ENCODE assay signal across 27 cellular contexts in the genomic region with DNA sequence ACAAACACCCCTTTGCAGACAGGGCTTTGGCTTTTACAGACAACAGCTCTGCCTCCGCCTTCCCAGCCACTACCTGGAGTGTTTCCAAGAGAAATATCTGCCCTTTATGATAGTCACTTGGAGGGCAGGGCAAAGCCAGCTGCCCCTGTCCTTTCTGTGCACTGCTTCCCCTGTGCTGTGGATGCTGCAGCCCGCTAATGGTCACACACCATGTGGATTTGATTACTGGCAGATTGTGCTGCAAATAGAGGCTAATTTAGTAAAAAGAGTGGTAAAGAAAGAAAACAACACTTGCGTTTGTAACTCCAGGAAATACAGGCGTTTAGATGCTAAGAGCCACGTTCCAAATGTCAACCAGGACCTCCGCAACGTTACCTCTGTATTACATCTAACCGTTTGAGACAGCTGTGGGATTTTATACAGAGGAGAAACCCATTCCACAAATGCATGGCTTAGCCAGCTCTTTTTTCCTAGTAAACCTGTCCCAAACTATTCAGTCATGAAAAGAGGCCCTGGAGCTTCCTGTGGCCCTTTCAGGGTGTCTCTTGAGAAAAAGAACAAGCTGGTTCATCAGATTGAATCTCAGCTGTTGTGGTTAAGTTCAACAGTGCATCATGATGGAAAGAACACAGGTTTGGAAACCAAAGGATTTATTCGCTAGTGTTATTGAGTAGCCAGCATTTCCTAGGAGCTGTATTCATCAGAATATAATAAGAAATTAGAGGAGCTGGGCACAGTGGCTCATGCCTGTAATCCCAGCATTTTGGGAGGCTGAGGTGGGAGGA. TPM values are rescaled to one million over a fixed set of nuclear protein-coding genes. Genes with fewer than 3 reads are reported as not detected.
DNase-seq lines count a peak whose midpoint lies in the region; ATAC-seq, FAIRE-seq and TF ChIP-seq lines count a peak whose summit lies in the region.
"Had no signal": no experiment of that assay in that cellular context is flagged by ENCODE, and none has a peak within 500 bp of the region (broad histone marks: within the 10 kb centered on the region; RNA-seq: fewer than 3 reads in every experiment).

No MANE protein-coding gene starts in this region.

- in situ Hi-C loops in HepG2 (cut with HindIII; ENCODE audit: extremely low pct_ligation_motif_present, low pct_unique_long_range_greater_than_20kb) = no loop called here

- no peaks in the 10 kb centered on the region for H3K79me2 ChIP-seq in HepG2 (ENCODE audit: insufficient read depth, low read length)

- H3K9me3 ChIP-seq in liver (ENCODE audit: control insufficient read depth in 4 of 4, low read length in 3 of 4) (no peaks in the 10 kb centered on the region), HepG2 (ENCODE audit: low read length) (no peaks in the 10 kb centered on the region), T-helper 17 cell (ENCODE audit: control insufficient read depth, low read length, poor library complexity, severe bottlenecking) (no peaks in the 10 kb centered on the region), right cardiac atrium (ENCODE audit: control insufficient read depth, low read length) (no peaks in the 10 kb centered on the region)

- no peak overlapping the region for H3K9ac ChIP-seq in liver (ENCODE audit: low read depth in 1 of 2, low read length in 2 of 2)
- no peak overlapping the region for H3K9ac ChIP-seq in HepG2 (ENCODE audit: insufficient read depth, low read depth, low read length)

- H3K4me1 Mint-ChIP-seq in T-helper 17 cell = peaks cover 2% of the 10 kb centered on the region
- peaks cover 3% of the 10 kb centered on the region for H3K4me1 Mint-ChIP-seq in T-helper 2 cell treated with Interferon-gamma antibody and Interleukin-4, amounts not matched to agents 5 μg/mL and 100 μg/mL, for 36 hours (ENCODE audit: low read depth)
- H3K4me1 Mint-ChIP-seq: CD4-positive, alpha-beta memory T cell; memory B cell; neural crest cell had no signal

- H3K36me3 Mint-ChIP-seq in T-helper 17 cell (ENCODE audit: low read depth) = peaks cover 2% of the 10 kb centered on the region
- H3K36me3 Mint-ChIP-seq in T-helper 2 cell treated with Interferon-gamma antibody and Interleukin-4, amounts not matched to agents 5 μg/mL and 100 μg/mL, for 36 hours (ENCODE audit: low read depth) = no peaks in the 10 kb centered on the region
- H3K36me3 Mint-ChIP-seq: memory B cell had no signal

- TF ChIP-seq EP300 in HepG2 (IDR thresholded peaks at IDR 0.05; ENCODE audit: low read depth in 2 of 2, low read length in 2 of 2) = no peak
- TF ChIP-seq EP300 in HepG2 (CRISPR knock-in tag; IDR thresholded peaks at IDR 0.05; ENCODE audit: borderline replicate concordance) = no peak

- no peak for FAIRE-seq in HepG2 (lab: Jason Lieb, UNC)
- FAIRE-seq: colon had no signal

- BruUV-seq in HepG2 (replicated peaks; lab: Mats Ljungman, UMichigan) = no TSS peak

- H3K27me3 Mint-ChIP-seq in T-helper 17 cell = no peaks in the 10 kb centered on the region
- no peaks in the 10 kb centered on the region for H3K27me3 Mint-ChIP-seq in T-helper 2 cell treated with Interferon-gamma antibody and Interleukin-4, amounts not matched to agents 5 μg/mL and 100 μg/mL, for 36 hours (ENCODE audit: low read depth)
- H3K27me3 Mint-ChIP-seq: activated CD4-positive, alpha-beta memory T cell treated with anti-CD3 and anti-CD28 coated beads, Interleukin-2, amount 10 ng/mL, durations not matched to agents 7 days and 5 days; activated T-cell treated with anti-CD3 and anti-CD28 coated beads, Interleukin-2, amount 50 U/mL, for 24 hours; CD4-positive, alpha-beta memory T cell had no signal

- no peak for ATAC-seq in HepG2
- ATAC-seq in T-helper 17 cell = no peak
- ATAC-seq in right cardiac atrium = peak; percentile 36 to 74
- ATAC-seq in GM18517 (IDR thresholded peaks at IDR 0.05; ENCODE audit: unreplicated experiment) = no peak

- DNase-seq in HepG2 (ENCODE audit: low spot score) = no peak
- no peak for DNase-seq in T-helper 17 cell
- no peak for DNase-seq in right cardiac atrium
- no peak for DNase-seq in NCI-H526 (lab: John Stamatoyannopoulos, UW)
- no peak for DNase-seq in T-helper 2 cell treated with Interferon-gamma antibody and Interleukin-4, amounts not matched to agents 5 μg/mL and 100 μg/mL, for 36 hours (ENCODE audit: low spot score)
- DNase-seq in stimulated activated CD4-positive, alpha-beta T cell treated with anti-CD3 and anti-CD28 coated beads, Interleukin-1b, Interleukin-23, amount 100 ng/mL, for 48 hours = no peak
- DNase-seq: ACHN; activated CD4-positive, alpha-beta memory T cell treated with anti-CD3 and anti-CD28 coated beads, Interleukin-2, amount 10 ng/mL, durations not matched to agents 7 days and 5 days; activated naive CD4-positive, alpha-beta T cell treated with anti-CD3 and anti-CD28 coated beads, Interleukin-2, amount 50 U/mL, for 16 hours; activated T-cell treated with anti-CD3 and anti-CD28 coated beads, Interleukin-2, amount 50 U/mL, for 24 hours; CD4-positive, alpha-beta memory T cell; DMS79 treated with DMSO at 0.1 percent for 48 hours; HFFc6; hippocampal formation; IMR-90; islet precursor cell; NCI-H1694; NCI-H446; RPMI8226; T-helper 1 cell had no signal

- H3K36me3 ChIP-seq in liver (ENCODE audit: control insufficient read depth in 4 of 4, insufficient read depth in 3 of 4, low read depth in 1 of 4, low read length in 3 of 4) (no peaks in the 10 kb centered on the region), HepG2 (replicated peaks in 1 of 2; ENCODE audit: control insufficient read depth in 1 of 2, insufficient read depth in 2 of 2, low read length in 2 of 2) (peaks cover 0 to 3% of the 10 kb centered on the region in 2 experiments; a peak in 1 of 5 replicates)

- POLR2A ChIA-PET in HepG2 (lab: Yijun Ruan, JAX) = no interaction called here

- peak overlapping the region; percentile 81 for H3K27ac Mint-ChIP-seq in T-helper 17 cell
- no peak overlapping the region for H3K27ac Mint-ChIP-seq in T-helper 2 cell treated with Interferon-gamma antibody and Interleukin-4, amounts not matched to agents 5 μg/mL and 100 μg/mL, for 36 hours
- H3K27ac Mint-ChIP-seq: activated CD4-positive, alpha-beta memory T cell treated with anti-CD3 and anti-CD28 coated beads, Interleukin-2, amount 10 ng/mL, durations not matched to agents 7 days and 5 days; activated T-cell treated with anti-CD3 and anti-CD28 coated beads, Interleukin-2, amount 50 U/mL, for 24 hours; HFFc6; memory B cell had no signal

- intact Hi-C loops in HepG2 (cut with micrococcal nuclease; ENCODE audit: unreplicated experiment) (no loop called here), right cardiac atrium (cut with DNase I) (no loop called here)

- TF ChIP-seq RAD21 in liver (IDR thresholded peaks at IDR 0.05) = no peak
- TF ChIP-seq RAD21 in HepG2 (CRISPR knock-in tag; IDR thresholded peaks at IDR 0.05) = no peak

- H3K4me2 ChIP-seq in HepG2 (ENCODE audit: low read depth, low read length) = no peak overlapping the region

- no peaks in the 10 kb centered on the region for H4K20me1 ChIP-seq in HepG2 (ENCODE audit: insufficient read depth, low read length)

- no peak overlapping the region for H3K4me3 ChIP-seq in liver (ENCODE audit: low read depth in 1 of 3, low read length in 3 of 3)
- no peak overlapping the region for H3K4me3 ChIP-seq in HepG2 (replicated peaks in 1 of 3; ENCODE audit: insufficient read depth in 1 of 3, low read depth in 2 of 3, low read length in 3 of 3)
- no peak overlapping the region for H3K4me3 ChIP-seq in right cardiac atrium (ENCODE audit: low read length)

- TF ChIP-seq CTCF in liver (IDR thresholded peaks at IDR 0.05; ENCODE audit: low read depth, low read length, missing input control) = no peak
- no peak for TF ChIP-seq CTCF in HepG2 (CRISPR knock-in tag; IDR thresholded peaks at IDR 0.05)

- TF ChIP-seq POLR2A in HepG2 (IDR thresholded peaks at IDR 0.05; ENCODE audit: insufficient read depth in 1 of 2, low read depth in 2 of 2, low read length in 2 of 2) = no peak

- H3K4me3 Mint-ChIP-seq in T-helper 17 cell = no peak overlapping the region
- H3K4me3 Mint-ChIP-seq in T-helper 2 cell treated with Interferon-gamma antibody and Interleukin-4, amounts not matched to agents 5 μg/mL and 100 μg/mL, for 36 hours = no peak overlapping the region
- H3K4me3 Mint-ChIP-seq: activated CD4-positive, alpha-beta memory T cell treated with anti-CD3 and anti-CD28 coated beads, Interleukin-2, amount 10 ng/mL, durations not matched to agents 7 days and 5 days; activated T-cell treated with anti-CD3 and anti-CD28 coated beads, Interleukin-2, amount 50 U/mL, for 24 hours; CD4-positive, alpha-beta memory T cell; HFFc6; memory B cell; neural crest cell had no signal

- no peaks in the 10 kb centered on the region for H3K9me3 Mint-ChIP-seq in T-helper 2 cell treated with Interferon-gamma antibody and Interleukin-4, amounts not matched to agents 5 μg/mL and 100 μg/mL, for 36 hours
- H3K9me3 Mint-ChIP-seq: activated CD4-positive, alpha-beta memory T cell treated with anti-CD3 and anti-CD28 coated beads, Interleukin-2, amount 10 ng/mL, durations not matched to agents 7 days and 5 days; activated T-cell treated with anti-CD3 and anti-CD28 coated beads, Interleukin-2, amount 50 U/mL, for 24 hours; CD4-positive, alpha-beta memory T cell; HFFc6; memory B cell; neural crest cell had no signal

- CTCF ChIA-PET in HepG2 (lab: Yijun Ruan, JAX; ENCODE audit: low intra/inter-chr PET ratio, low total read pairs) = no interaction called here

- H3K4me1 ChIP-seq in liver (ENCODE audit: control insufficient read depth in 4 of 4, insufficient read depth in 4 of 4, low read length in 3 of 4) (peaks cover 2 to 34% (median 20%) of the 10 kb centered on the region in 4 donors), HepG2 (ENCODE audit: insufficient read depth, low read length) (no peaks in the 10 kb centered on the region), right cardiac atrium (ENCODE audit: control insufficient read depth, insufficient read depth, low read length) (no peaks in the 10 kb centered on the region)

- no peaks in the 10 kb centered on the region for H3K27me3 ChIP-seq in liver (ENCODE audit: control insufficient read depth in 4 of 4, insufficient read depth in 4 of 4, low read length in 3 of 4)
- H3K27me3 ChIP-seq in HepG2 (ENCODE audit: control insufficient read depth in 1 of 2, insufficient read depth in 2 of 2, low read length in 2 of 2) = no peaks in the 10 kb centered on the region; a peak in 1 of 5 replicates
- H3K27me3 ChIP-seq in right cardiac atrium (ENCODE audit: control insufficient read depth, insufficient read depth) = no peaks in the 10 kb centered on the region

- no peak overlapping the region for H2AFZ ChIP-seq in HepG2 (ENCODE audit: low read length)

- H3K27ac ChIP-seq in liver (ENCODE audit: low read depth in 1 of 2, low read length in 2 of 2) (peak overlapping the region; percentile 44), HepG2 (ENCODE audit: extremely low read length, insufficient read depth, low read length) (no peak overlapping the region), right cardiac atrium (ENCODE audit: low read length) (no peak overlapping the region)
- H3K27ac ChIP-seq: HL-60, VCaP had no signal

- 72% methylated on average over 9 of the region's 9 CpGs for WGBS in liver
- 74% methylated on average over 9 of the region's 9 CpGs for WGBS in HepG2 (ENCODE audit: low lambda C conversion rate)
- 64% methylated on average over 9 of the region's 9 CpGs for WGBS in right cardiac atrium

RNA-seq across cellular contexts. Expression of a gene that starts 30.1 kb away (rescaled TPM):
- 10 to 100 TPM; 17.5 to 33.6 TPM for total RNA-seq in liver
- polyA plus RNA-seq in liver = 10 to 100 TPM; 20.2 to 39.0 TPM
- 70.2 and 123 TPM in 2 replicates for total RNA-seq in HepG2 (2016; rRNA removed; fragmentation: Illumina TruSeq; extraction: Trizol)
- 8.8 and 9.3 TPM in 2 replicates for total RNA-seq in HepG2 (2016; cell fraction: cytosol; rRNA removed; fragmentation: Illumina TruSeq; extraction: Trizol; ENCODE audit: low read depth)
- total RNA-seq in HepG2 (2016; cell fraction: insoluble cytoplasmic fraction; rRNA removed; fragmentation: Illumina TruSeq; extraction: Trizol) = 72.3 and 120 TPM in 2 replicates
- total RNA-seq in HepG2 (2016; cell fraction: membrane; rRNA removed; fragmentation: Illumina TruSeq; extraction: Trizol) = 19.5 and 24.8 TPM in 2 replicates
- total RNA-seq in HepG2 (2016; cell fraction: nucleus; rRNA removed; fragmentation: Illumina TruSeq; extraction: Trizol) = 30.4 and 38.7 TPM in 2 replicates
- polyA plus RNA-seq in HepG2 (2011; rRNA removed) = 41.5 and 65.9 TPM in 2 replicates
- polyA plus RNA-seq in HepG2 (2011; cell fraction: cytosol; rRNA removed) = 91.4 and 116 TPM in 2 replicates
- 69.5 and 74.4 TPM in 2 replicates for polyA plus RNA-seq in HepG2 (2011; cell fraction: nucleus; rRNA removed)
- 41.8 and 49.2 TPM in 2 replicates for polyA plus RNA-seq in HepG2 (2012)
- polyA plus RNA-seq in HepG2 (2016; cell fraction: cytosol; fragmentation: Illumina TruSeq; extraction: Trizol; ENCODE audit: low read depth) = 5.8 and 6.8 TPM in 2 replicates
- 109 and 113 TPM in 2 replicates for polyA plus RNA-seq in HepG2 (2016; cell fraction: insoluble cytoplasmic fraction; fragmentation: Illumina TruSeq; extraction: Trizol; ENCODE audit: low read depth)
- polyA plus RNA-seq in HepG2 (2016; cell fraction: membrane; fragmentation: Illumina TruSeq; extraction: Trizol; ENCODE audit: low read depth) = 13.3 and 14.4 TPM in 2 replicates
- polyA plus RNA-seq in HepG2 (2016; cell fraction: nucleus; fragmentation: Illumina TruSeq; extraction: Trizol; ENCODE audit: insufficient read depth, low read depth) = 50.1 and 55.0 TPM in 2 replicates
- polyA minus RNA-seq in HepG2 (2011; rRNA and poly(A)+ RNA removed; ENCODE audit: low replicate concordance) = 25.9 and 26.0 TPM in 2 replicates
- polyA minus RNA-seq in HepG2 (2011; cell fraction: cytosol; rRNA and poly(A)+ RNA removed) = 25.7 and 29.7 TPM in 2 replicates
- 43.4 and 44.1 TPM in 2 replicates for polyA minus RNA-seq in HepG2 (2011; cell fraction: nucleus; rRNA and poly(A)+ RNA removed)
- 10 to 100 TPM; 24.8 to 26.9 TPM for total RNA-seq in T-helper 17 cell
- 10 to 100 TPM; 11.4 to 14.7 (median 13.3) TPM for total RNA-seq in right cardiac atrium
- polyA plus RNA-seq in right cardiac atrium = 11.9 TPM

Comparison
In these comparisons a context has a peak if more than half of its experiments do, and no peak if none do; other contexts are left out.
1. H3K27ac ChIP-seq: peak in liver (2 of 2); none in HepG2 (single experiment) and right cardiac atrium (single experiment).
2. ATAC-seq: peak in right cardiac atrium (2 of 2); none in HepG2 (single experiment), T-helper 17 cell (single experiment) and GM18517 (single experiment).